18 cellular contexts compared by ENCODE assay signal in genomic region chr3:24287728-24288450, GRCh38.
A peak's percentile ranks its signal among the peaks of the same experiment; 100 is the strongest.
DNase-seq lines count a peak whose midpoint lies in the region; ATAC-seq and TF ChIP-seq lines count a peak whose summit lies in the region.
"Had no signal": no experiment of that assay in that cellular context is flagged by ENCODE, and none has a peak within 500 bp of the region (broad histone marks: within the 10 kb centered on the region; RNA-seq: fewer than 3 reads in every experiment).

No MANE protein-coding gene starts in this region.

- H3K4me3 ChIP-seq in LNCaP clone FGC (ENCODE audit: low read depth, low read length), result no peak overlapping the region
- no peak overlapping the region for H3K4me3 ChIP-seq in esophagus muscularis mucosa
- no peak overlapping the region for H3K4me3 ChIP-seq in lower lobe of right lung
- peak overlapping the region in 2 of 3 donors; percentile 4 to 27 for H3K4me3 ChIP-seq in skeletal muscle tissue (ENCODE audit: low read length in 3 of 3)

- H3K27me3 ChIP-seq in esophagus muscularis mucosa (no peaks in the 10 kb centered on the region), lower lobe of right lung (ENCODE audit: low read depth) (no peaks in the 10 kb centered on the region), skeletal muscle tissue (ENCODE audit: control insufficient read depth in 3 of 3, insufficient read depth in 3 of 3, low read length in 3 of 3) (no peaks in the 10 kb centered on the region)

- H3K27ac Mint-ChIP-seq in stimulated activated naive B cell treated with anti-CD40 and anti-IgM and Interleukin-4, amounts not matched to agents 10 μg/mL and 1 μg/mL and 100 μg/mL, for 72 hours, result no peak overlapping the region
- H3K27ac Mint-ChIP-seq: activated CD4-positive, alpha-beta memory T cell treated with anti-CD3 and anti-CD28 coated beads for 36 hours; activated naive CD4-positive, alpha-beta T cell treated with anti-CD3 and anti-CD28 coated beads, Interleukin-2, amount 50 U/mL, for 72 hours; T-cell had no signal

- intact Hi-C loops in esophagus muscularis mucosa (cut with DNase I) (no loop called here), lower lobe of right lung (cut with DNase I) (no loop called here)

- H3K4me1 Mint-ChIP-seq in stimulated activated naive B cell treated with anti-CD40 and anti-IgM and Interleukin-4, amounts not matched to agents 10 μg/mL and 1 μg/mL and 100 μg/mL, for 72 hours, result peaks cover 0 to 2% of the 10 kb centered on the region in 2 donors
- H3K4me1 Mint-ChIP-seq: T-cell had no signal

- peak overlapping the region in 1 of 3 donors; percentile 35 for H3K9ac ChIP-seq in skeletal muscle tissue (ENCODE audit: low read depth in 1 of 3, low read length in 3 of 3)

- H3K27me3 Mint-ChIP-seq in stimulated activated naive B cell treated with anti-CD40 and anti-IgM and Interleukin-4, amounts not matched to agents 10 μg/mL and 1 μg/mL and 100 μg/mL, for 72 hours, result no peaks in the 10 kb centered on the region
- H3K27me3 Mint-ChIP-seq: activated CD4-positive, alpha-beta memory T cell treated with anti-CD3 and anti-CD28 coated beads for 36 hours; T-cell had no signal

- TF ChIP-seq EP300 in esophagus muscularis mucosa (IDR thresholded peaks at IDR 0.05), result no peak

- H3K9me3 Mint-ChIP-seq in stimulated activated naive B cell treated with anti-CD40 and anti-IgM and Interleukin-4, amounts not matched to agents 10 μg/mL and 1 μg/mL and 100 μg/mL, for 72 hours, result peaks cover 0 to 2% of the 10 kb centered on the region in 2 donors
- H3K9me3 Mint-ChIP-seq: activated naive CD4-positive, alpha-beta T cell treated with anti-CD3 and anti-CD28 coated beads, Interleukin-2, amount 50 U/mL, for 72 hours had no signal

- H3K27ac ChIP-seq in esophagus muscularis mucosa (replicated peaks in 1 of 4) (peak overlapping the region; percentile 60 to 75 (median 68)), lower lobe of right lung (peak overlapping the region; percentile 39), skeletal muscle tissue (ENCODE audit: low read depth, low read length) (peak overlapping the region; percentile 26)
- H3K27ac ChIP-seq: WERI-Rb-1 had no signal

- H3K9me3 ChIP-seq in esophagus muscularis mucosa (no peaks in the 10 kb centered on the region), lower lobe of right lung (no peaks in the 10 kb centered on the region), skeletal muscle tissue (ENCODE audit: control insufficient read depth in 3 of 3, low read length in 3 of 3) (no peaks in the 10 kb centered on the region)

- peak; percentile 30 to 35 for ATAC-seq in lower lobe of right lung
- no peak for ATAC-seq in stimulated activated naive B cell treated with anti-CD40 and anti-IgM and Interleukin-4, amounts not matched to agents 10 μg/mL and 1 μg/mL and 100 μg/mL, for 72 hours (replicated peaks)
- no peak for ATAC-seq in GM21360 (IDR thresholded peaks at IDR 0.05; ENCODE audit: unreplicated experiment)
- ATAC-seq: activated naive CD4-positive, alpha-beta T cell treated with anti-CD3 and anti-CD28 coated beads, Interleukin-2, amount 50 U/mL, for 72 hours; activated T-cell treated with anti-CD3 and anti-CD28 coated beads, Interleukin-2, amount 50 U/mL, for 4 hours; stimulated activated naive CD8-positive, alpha-beta T cell treated with anti-CD3 and anti-CD28 coated beads, Interleukin-15, Interleukin-2, amounts not matched to agents 100 U/mL and 50 U/mL, for 24 hours; T-cell had no signal

- TF ChIP-seq CTCF in LNCaP clone FGC (IDR thresholded peaks at IDR 0.05; ENCODE audit: control insufficient read depth, extremely low read depth, insufficient read depth), result no peak
- TF ChIP-seq CTCF in esophagus muscularis mucosa (IDR thresholded peaks at IDR 0.05), result no peak
- TF ChIP-seq CTCF in lower lobe of right lung (IDR thresholded peaks at IDR 0.05), result no peak

- H3K4me1 ChIP-seq in esophagus muscularis mucosa (peaks cover 21 to 47% (median 41%) of the 10 kb centered on the region in 4 donors), lower lobe of right lung (peaks cover 34% of the 10 kb centered on the region), skeletal muscle tissue (ENCODE audit: control insufficient read depth in 3 of 3, insufficient read depth in 3 of 3, low read length in 3 of 3) (peaks cover 13 to 25% (median 22%) of the 10 kb centered on the region in 3 donors)

- DNase-seq in LNCaP clone FGC (ENCODE audit: low read depth) (peak; percentile 97), esophagus muscularis mucosa (ENCODE audit: extremely low spot score) (no peak), lower lobe of right lung (no peak), OCI-M2 (lab: John Stamatoyannopoulos, UW; ENCODE audit: unreplicated experiment) (no peak), RPMI8226 (no peak)
- DNase-seq in stimulated activated naive B cell treated with anti-CD40 and anti-IgM and Interleukin-4, amounts not matched to agents 10 μg/mL and 1 μg/mL and 100 μg/mL, for 72 hours, result no peak
- DNase-seq: activated CD4-positive, alpha-beta memory T cell treated with anti-CD3 and anti-CD28 coated beads for 36 hours; activated T-cell treated with anti-CD3 and anti-CD28 coated beads, Interleukin-2, amount 50 U/mL, for 4 hours; HCEC 1CT; NCI-H1694 treated with DMSO at 0.1 percent for 48 hours; posterior cingulate gyrus; SHP77; stimulated activated naive CD8-positive, alpha-beta T cell treated with anti-CD3 and anti-CD28 coated beads, Interleukin-15, Interleukin-2, amounts not matched to agents 100 U/mL and 50 U/mL, for 24 hours; T-cell; WERI-Rb-1 had no signal

- H3K36me3 ChIP-seq in esophagus muscularis mucosa, result no peaks in the 10 kb centered on the region
- H3K36me3 ChIP-seq in lower lobe of right lung, result no peaks in the 10 kb centered on the region
- H3K36me3 ChIP-seq in skeletal muscle tissue (ENCODE audit: control insufficient read depth in 3 of 3, insufficient read depth in 3 of 3, low read length in 3 of 3), result no peaks in the 10 kb centered on the region
- H3K36me3 ChIP-seq: WERI-Rb-1 had no signal

- peaks cover 0 to 3% of the 10 kb centered on the region in 2 donors for H3K36me3 Mint-ChIP-seq in stimulated activated naive B cell treated with anti-CD40 and anti-IgM and Interleukin-4, amounts not matched to agents 10 μg/mL and 1 μg/mL and 100 μg/mL, for 72 hours
- H3K36me3 Mint-ChIP-seq: activated CD4-positive, alpha-beta memory T cell treated with anti-CD3 and anti-CD28 coated beads for 36 hours; activated naive CD4-positive, alpha-beta T cell treated with anti-CD3 and anti-CD28 coated beads, Interleukin-2, amount 50 U/mL, for 72 hours; T-cell had no signal

- H3K4me3 Mint-ChIP-seq in stimulated activated naive B cell treated with anti-CD40 and anti-IgM and Interleukin-4, amounts not matched to agents 10 μg/mL and 1 μg/mL and 100 μg/mL, for 72 hours, result no peak overlapping the region
- H3K4me3 Mint-ChIP-seq: activated CD4-positive, alpha-beta memory T cell treated with anti-CD3 and anti-CD28 coated beads for 36 hours; activated T-cell treated with anti-CD3 and anti-CD28 coated beads, Interleukin-2, amount 50 U/mL, for 4 hours; T-cell had no signal

- 34% methylated on average over 3 of the region's 3 CpGs for WGBS in esophagus muscularis mucosa

- TF ChIP-seq POLR2A in esophagus muscularis mucosa (IDR thresholded peaks at IDR 0.05; ENCODE audit: low read depth), result no peak

Comparison
In these comparisons a context has a peak if more than half of its experiments do, and no peak if none do; other contexts are left out.
1. H3K4me3 ChIP-seq: peak in skeletal muscle tissue (2 of 3); none in LNCaP clone FGC (single experiment), esophagus muscularis mucosa (0 of 4) and lower lobe of right lung (single experiment).
2. ATAC-seq: peak in lower lobe of right lung (2 of 2); none in stimulated activated naive B cell treated with anti-CD40 and anti-IgM and Interleukin-4, amounts not matched to agents 10 μg/mL and 1 μg/mL and 100 μg/mL, for 72 hours (0 of 2) and GM21360 (single experiment).
3. Peak in every context shown above with its lines, with median percentiles within 50 percentile points of each other: H3K27ac ChIP-seq.